ENCODE assay signal across 21 cellular contexts in the genomic region with DNA sequence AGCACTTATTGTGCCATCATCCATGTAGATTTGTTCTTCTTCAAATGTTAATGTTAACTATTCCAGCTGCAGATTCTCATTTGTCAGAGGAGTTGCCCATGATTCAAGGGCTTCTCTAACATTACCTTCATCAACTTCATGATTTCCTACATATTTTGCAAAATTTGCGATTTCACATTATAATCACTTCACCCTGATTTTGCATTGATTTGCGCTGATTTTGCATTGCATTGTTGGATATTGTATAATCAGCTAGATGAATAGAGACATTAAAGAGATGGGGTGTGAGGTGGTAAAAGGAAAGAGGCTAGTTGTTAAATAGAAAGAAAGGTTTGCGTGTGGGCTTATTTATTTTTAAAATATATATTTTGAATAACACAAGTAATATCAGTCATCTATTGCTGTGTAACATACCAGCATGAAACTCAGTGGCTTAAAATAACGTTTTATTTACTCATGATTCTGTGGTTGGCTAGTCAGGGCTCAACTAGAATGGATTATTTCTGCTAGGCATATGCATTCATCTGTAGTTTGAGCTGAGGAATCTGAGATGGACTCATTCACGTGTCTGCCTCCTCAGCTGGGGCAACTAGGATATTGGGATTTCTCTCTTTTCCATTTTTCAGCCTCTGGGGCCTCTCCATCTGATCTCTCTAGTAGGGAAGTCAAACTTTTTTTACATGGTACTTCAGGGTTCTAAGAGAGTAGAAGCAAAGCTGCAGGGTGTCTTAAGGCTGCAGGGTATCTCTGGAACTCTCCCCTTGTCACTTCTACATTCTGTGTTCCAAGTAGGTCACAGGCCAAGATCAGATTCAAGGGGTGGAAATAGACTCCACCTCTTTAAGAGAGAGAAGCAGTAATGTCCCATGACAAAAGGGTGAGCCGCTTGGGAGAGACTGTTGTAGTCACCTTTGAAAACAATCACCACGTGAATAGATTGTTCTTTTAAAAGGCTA. TPM values are rescaled to one million over a fixed set of nuclear protein-coding genes. Genes with fewer than 3 reads are reported as not detected.
DNase-seq lines count a peak whose midpoint lies in the region; ATAC-seq and TF ChIP-seq lines count a peak whose summit lies in the region.
"Had no signal": no experiment of that assay in that cellular context is flagged by ENCODE, and none has a peak within 500 bp of the region (broad histone marks: within the 10 kb centered on the region; RNA-seq: fewer than 3 reads in every experiment).

No MANE protein-coding gene starts in this region.

- no peaks in the 10 kb centered on the region for H3K9me2 ChIP-seq in Karpas-422 (replicated peaks; ENCODE audit: insufficient read depth, low read length)

- H3K4me2 ChIP-seq in Karpas-422 (ENCODE audit: low read depth, low read length, poor library complexity, severe bottlenecking), result peak overlapping the region; percentile 30
- H3K4me2 ChIP-seq: KMS-11 had no signal

- no peaks in the 10 kb centered on the region for H3K27me3 ChIP-seq in right atrium auricular region
- peaks cover 3% of the 10 kb centered on the region; the same call in 1 of the 2 replicates for H3K27me3 ChIP-seq in Karpas-422 (ENCODE audit: low read length)
- H3K27me3 ChIP-seq: Peyer's patch had no signal

- peak overlapping the region; percentile 7 for H3K27ac Mint-ChIP-seq in osteocyte (ENCODE audit: unreplicated experiment)
- H3K27ac Mint-ChIP-seq: B cell, CD14-positive monocyte, HFFc6 had no signal

- DNase-seq in right atrium auricular region (ENCODE audit: low spot score), result no peak
- no peak for DNase-seq in Right ventricle myocardium inferior (ENCODE audit: missing footprints)
- DNase-seq in Karpas-422, result no peak
- no peak for DNase-seq in osteocyte (ENCODE audit: extremely low spot score, unreplicated experiment)
- no peak for DNase-seq in epidermal melanocyte (ENCODE audit: insufficient read length, low spot score)
- no peak for DNase-seq in NCI-H1694 treated with DMSO at 0.1 percent for 48 hours (lab: John Stamatoyannopoulos, UW)
- DNase-seq: DMS53, GDM1, HFFc6, NCI-H1694, NCI-H446, NCI-H526, Peyer's patch had no signal

- no peak overlapping the region for H2AFZ ChIP-seq in Karpas-422 (ENCODE audit: low read length)

- no peaks in the 10 kb centered on the region for H3K36me3 Mint-ChIP-seq in osteocyte (ENCODE audit: unreplicated experiment)
- H3K36me3 Mint-ChIP-seq: CD14-positive monocyte had no signal

- intact Hi-C loops in Right ventricle myocardium inferior (cut with DNase I), result loop anchor here (5.0 kb wide), 1 partner anchor 178 kb away; no protein-coding TSS in a partner anchor

- peaks cover 0 to 54% of the 10 kb centered on the region in 2 donors for H3K4me1 ChIP-seq in right atrium auricular region
- peaks cover 61% of the 10 kb centered on the region for H3K4me1 ChIP-seq in Karpas-422 (ENCODE audit: low read length)
- H3K4me1 ChIP-seq: Peyer's patch had no signal

- H3K4me1 Mint-ChIP-seq in osteocyte (ENCODE audit: unreplicated experiment), result peaks cover 50% of the 10 kb centered on the region

- TF ChIP-seq CTCF in right atrium auricular region (IDR thresholded peaks at IDR 0.05) (no peak), osteocyte (IDR thresholded peaks at IDR 0.05) (no peak)

- H3K36me3 ChIP-seq in right atrium auricular region (no peaks in the 10 kb centered on the region), Karpas-422 (ENCODE audit: insufficient read depth, low read length) (no peaks in the 10 kb centered on the region; the same call in 1 of the 2 replicates)
- H3K36me3 ChIP-seq: Peyer's patch had no signal

- no peak overlapping the region for H3K4me3 Mint-ChIP-seq in osteocyte (ENCODE audit: unreplicated experiment)
- H3K4me3 Mint-ChIP-seq: B cell, CD14-positive monocyte, HFFc6 had no signal

- no peaks in the 10 kb centered on the region for H4K20me1 ChIP-seq in Karpas-422 (ENCODE audit: insufficient read depth, low read depth, low read length)

- H3K9ac ChIP-seq in Karpas-422 (ENCODE audit: low read length), result no peak overlapping the region
- H3K9ac ChIP-seq: KMS-11 had no signal

- no peaks in the 10 kb centered on the region for H3K27me3 Mint-ChIP-seq in osteocyte (ENCODE audit: unreplicated experiment)

- H3K27ac ChIP-seq in right atrium auricular region, result peak overlapping the region; percentile 42 to 93
- no peak overlapping the region for H3K27ac ChIP-seq in Karpas-422 (ENCODE audit: low read length)
- H3K27ac ChIP-seq: HL-60, KMS-11 had no signal

- ATAC-seq in Right ventricle myocardium inferior, result no peak
- ATAC-seq in HG02938 (IDR thresholded peaks at IDR 0.05; ENCODE audit: unreplicated experiment), result no peak
- ATAC-seq: A549 had no signal

- no peaks in the 10 kb centered on the region for H3K9me3 ChIP-seq in right atrium auricular region
- no peaks in the 10 kb centered on the region for H3K9me3 ChIP-seq in Karpas-422 (ENCODE audit: low read length)
- H3K9me3 ChIP-seq: A549, Peyer's patch had no signal

- no peaks in the 10 kb centered on the region for H3K79me2 ChIP-seq in Karpas-422 (ENCODE audit: low read length)

- H3K9me3 Mint-ChIP-seq in osteocyte (ENCODE audit: unreplicated experiment), result no peaks in the 10 kb centered on the region
- H3K9me3 Mint-ChIP-seq: HFFc6 had no signal

- H3K4me3 ChIP-seq in right atrium auricular region (no peak overlapping the region), Karpas-422 (ENCODE audit: low read length) (no peak overlapping the region)
- H3K4me3 ChIP-seq: A549, Peyer's patch had no signal

RNA-seq across cellular contexts. Expression of a gene that starts 2.2 kb away (rescaled TPM):
- total RNA-seq in right atrium auricular region (100 to 1,000 TPM; 118 to 263 TPM), Right ventricle myocardium inferior (109 TPM), osteocyte (5.3 and 6.6 TPM in 2 replicates)
- 2.7 and 3.1 TPM in 2 replicates for total RNA-seq in Karpas-422 (2014; rRNA removed; shearing (Covaris generic); ENCODE audit: low replicate concordance)
- total RNA-seq: B cell, M059J, SK-MEL-5 had no signal

Comparison
In these comparisons a context has a peak if more than half of its experiments do, and no peak if none do; other contexts are left out.
1. RNA of a gene that starts 2.2 kb away (total RNA-seq): 118 to 263 TPM in right atrium auricular region and 109 TPM in Right ventricle myocardium inferior (single experiment); 5.3 to 6.6 TPM in osteocyte and 2.7 to 3.1 TPM in Karpas-422; every median in the first group is over 10 times any median in the second.